ENCODE assay signal across 14 cellular contexts in the genomic region with DNA sequence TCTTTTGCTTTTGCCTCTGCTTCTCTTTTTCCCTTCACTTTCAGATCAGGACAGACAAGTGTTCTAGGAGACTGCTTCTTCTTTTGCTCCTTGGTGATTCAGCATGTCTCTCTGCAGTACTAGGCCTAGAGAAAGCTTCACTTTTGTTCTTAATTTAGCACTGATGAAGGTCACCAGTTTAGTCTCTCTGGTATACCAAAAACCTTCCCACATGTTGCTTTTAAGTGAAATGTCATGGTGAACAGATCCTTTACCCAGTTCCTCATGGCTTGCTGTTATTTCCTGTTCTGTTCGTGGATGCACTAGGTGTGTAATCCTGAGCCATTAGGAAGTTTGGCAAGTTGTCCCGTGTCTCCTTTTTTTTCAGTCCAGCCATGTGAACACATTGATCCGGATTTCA. TPM values are rescaled to one million over a fixed set of nuclear protein-coding genes. Genes with fewer than 3 reads are reported as not detected.
DNase-seq lines count a peak whose midpoint lies in the region; ATAC-seq and TF ChIP-seq lines count a peak whose summit lies in the region.
"Had no signal": no experiment of that assay in that cellular context is flagged by ENCODE, and none has a peak within 500 bp of the region (broad histone marks: within the 10 kb centered on the region; RNA-seq: fewer than 3 reads in every experiment).

No MANE protein-coding gene starts in this region.

- ATAC-seq in HG02870 (IDR thresholded peaks at IDR 0.05; ENCODE audit: unreplicated experiment) (peak; percentile 29), HG03196 (IDR thresholded peaks at IDR 0.05; ENCODE audit: unreplicated experiment) (no peak), GM21619 (IDR thresholded peaks at IDR 0.05; ENCODE audit: unreplicated experiment) (no peak)
- no peak for ATAC-seq in naive thymus-derived CD8-positive, alpha-beta T cell
- ATAC-seq: left ventricle myocardium superior had no signal

- H3K4me1 Mint-ChIP-seq in activated T-helper 2 cell treated with anti-CD3 and anti-CD28 coated beads, Interferon-gamma antibody, Interleukin-2, Interleukin-4, amounts not matched to agents 10 μg/mL and 5 μg/mL and 100 μg/mL, durations not matched to agents 14 hours and 24 hours and 36 hours (ENCODE audit: low read depth) = peaks cover 27% of the 10 kb centered on the region
- H3K4me1 Mint-ChIP-seq in naive thymus-derived CD8-positive, alpha-beta T cell = peaks cover 22 to 39% (median 33%) of the 10 kb centered on the region in 4 donors
- H3K4me1 Mint-ChIP-seq in endodermal cell = peaks cover 7% of the 10 kb centered on the region

- no peak overlapping the region for H3K4me3 ChIP-seq in endodermal cell (ENCODE audit: low read length)

- intact Hi-C loops in activated T-helper 2 cell treated with anti-CD3 and anti-CD28 coated beads, Interferon-gamma antibody, Interleukin-2, Interleukin-4, amounts not matched to agents 10 μg/mL and 5 μg/mL and 100 μg/mL, durations not matched to agents 14 hours and 24 hours and 36 hours (cut with micrococcal nuclease) = no loop called here

- WGBS in endodermal cell (ENCODE audit: insufficient coverage in 1 of 2, insufficient read length in 1 of 2), 2 experiments = 92 to 100% methylated on average over 1 to 3 of the region's 3 CpGs

- H3K36me3 ChIP-seq in endodermal cell (ENCODE audit: control insufficient read depth, insufficient read depth, low read length) = peaks cover 4% of the 10 kb centered on the region

- peaks cover 8% of the 10 kb centered on the region for H3K36me3 Mint-ChIP-seq in activated T-helper 2 cell treated with anti-CD3 and anti-CD28 coated beads, Interferon-gamma antibody, Interleukin-2, Interleukin-4, amounts not matched to agents 10 μg/mL and 5 μg/mL and 100 μg/mL, durations not matched to agents 14 hours and 24 hours and 36 hours (ENCODE audit: low read depth)
- H3K36me3 Mint-ChIP-seq in naive thymus-derived CD8-positive, alpha-beta T cell = peaks cover 0 to 14% (median 0%) of the 10 kb centered on the region in 3 donors
- H3K36me3 Mint-ChIP-seq in endodermal cell (ENCODE audit: low read depth) = peaks cover 13% of the 10 kb centered on the region

- no peaks in the 10 kb centered on the region for H3K27me3 Mint-ChIP-seq in activated T-helper 2 cell treated with anti-CD3 and anti-CD28 coated beads, Interferon-gamma antibody, Interleukin-2, Interleukin-4, amounts not matched to agents 10 μg/mL and 5 μg/mL and 100 μg/mL, durations not matched to agents 14 hours and 24 hours and 36 hours (ENCODE audit: low read depth)
- H3K27me3 Mint-ChIP-seq in naive thymus-derived CD8-positive, alpha-beta T cell = no peaks in the 10 kb centered on the region
- H3K27me3 Mint-ChIP-seq in endodermal cell (ENCODE audit: insufficient read depth) = no peaks in the 10 kb centered on the region

- POLR2A ChIA-PET in naive thymus-derived CD8-positive, alpha-beta T cell (lab: Charles Lee) = interaction anchor here (1.1 kb wide), 1 partner anchor 30 kb away, joined by 3 read pairs; no protein-coding TSS in a partner anchor

- no peaks in the 10 kb centered on the region for H3K9me3 Mint-ChIP-seq in activated T-helper 2 cell treated with anti-CD3 and anti-CD28 coated beads, Interferon-gamma antibody, Interleukin-2, Interleukin-4, amounts not matched to agents 10 μg/mL and 5 μg/mL and 100 μg/mL, durations not matched to agents 14 hours and 24 hours and 36 hours
- H3K9me3 Mint-ChIP-seq in naive thymus-derived CD8-positive, alpha-beta T cell = no peaks in the 10 kb centered on the region
- peaks cover 58% of the 10 kb centered on the region for H3K9me3 Mint-ChIP-seq in endodermal cell

- H3K4me1 ChIP-seq in endodermal cell (ENCODE audit: control insufficient read depth, insufficient read depth, low read length) = no peaks in the 10 kb centered on the region

- peak overlapping the region; percentile 74 for H3K27ac Mint-ChIP-seq in activated T-helper 2 cell treated with anti-CD3 and anti-CD28 coated beads, Interferon-gamma antibody, Interleukin-2, Interleukin-4, amounts not matched to agents 10 μg/mL and 5 μg/mL and 100 μg/mL, durations not matched to agents 14 hours and 24 hours and 36 hours
- peak overlapping the region; percentile 59 to 99 (median 88) for H3K27ac Mint-ChIP-seq in naive thymus-derived CD8-positive, alpha-beta T cell
- no peak overlapping the region for H3K27ac Mint-ChIP-seq in endodermal cell

- TF ChIP-seq CTCF in endodermal cell (conservative IDR thresholded peaks at IDR 0.05) = no peak

- H3K27me3 ChIP-seq in endodermal cell (ENCODE audit: control insufficient read depth, insufficient read depth, low read length, poor library complexity, severe bottlenecking) = no peaks in the 10 kb centered on the region

- DNase-seq in NOMO-1 treated with DMSO at 0.1 percent for 48 hours (lab: John Stamatoyannopoulos, UW; ENCODE audit: unreplicated experiment) = peak; percentile 67
- DNase-seq in NOMO-1 treated with dmso at 0.1 percent for 144 hours (lab: John Stamatoyannopoulos, UW; ENCODE audit: unreplicated experiment) = no peak
- DNase-seq in activated T-helper 2 cell treated with anti-CD3 and anti-CD28 coated beads, Interferon-gamma antibody, Interleukin-2, Interleukin-4, amounts not matched to agents 10 μg/mL and 5 μg/mL and 100 μg/mL, durations not matched to agents 14 hours and 24 hours and 36 hours (ENCODE audit: low spot score) = no peak
- DNase-seq in naive thymus-derived CD8-positive, alpha-beta T cell = no peak
- DNase-seq in endodermal cell = no peak
- DNase-seq: activated CD8-positive, alpha-beta memory T cell treated with anti-CD3 and anti-CD28 coated beads for 24 hours; left ventricle myocardium superior; NCI-H1092 treated with DMSO at 0.1 percent for 48 hours; NCI-H345; small intestine had no signal

- H3K9ac ChIP-seq in endodermal cell (ENCODE audit: extremely low read depth, low read length, poor library complexity, severe bottlenecking) = no peak overlapping the region

- peak overlapping the region; percentile 11 for H3K4me3 Mint-ChIP-seq in activated T-helper 2 cell treated with anti-CD3 and anti-CD28 coated beads, Interferon-gamma antibody, Interleukin-2, Interleukin-4, amounts not matched to agents 10 μg/mL and 5 μg/mL and 100 μg/mL, durations not matched to agents 14 hours and 24 hours and 36 hours (ENCODE audit: low read depth)
- H3K4me3 Mint-ChIP-seq in naive thymus-derived CD8-positive, alpha-beta T cell = peak overlapping the region in 7 of 10 donors; percentile 23 to 97 (median 91)
- H3K4me3 Mint-ChIP-seq in endodermal cell = no peak overlapping the region

- H3K27ac ChIP-seq in endodermal cell (ENCODE audit: low read depth, low read length) = no peak overlapping the region
- H3K27ac ChIP-seq: 22Rv1 had no signal

- H3K9me3 ChIP-seq in endodermal cell (ENCODE audit: control insufficient read depth, low read length) = no peaks in the 10 kb centered on the region

RNA-seq across cellular contexts. Expression of gene NBDY, which starts 53.3 kb away (rescaled TPM):
- 33.9 and 36.5 TPM in 2 replicates for total RNA-seq in activated T-helper 2 cell treated with anti-CD3 and anti-CD28 coated beads, Interferon-gamma antibody, Interleukin-2, Interleukin-4, amounts not matched to agents 10 μg/mL and 5 μg/mL and 100 μg/mL, durations not matched to agents 14 hours and 24 hours and 36 hours
- total RNA-seq in naive thymus-derived CD8-positive, alpha-beta T cell = 10 to 100 TPM; 30.9 to 34.3 TPM
- polyA plus RNA-seq in naive thymus-derived CD8-positive, alpha-beta T cell = 10 to 100 TPM; 64.3 to 91.9 (median 73.0) TPM
- 10 to 100 TPM; 64.2 to 83.5 TPM for total RNA-seq in endodermal cell
- polyA plus RNA-seq in endodermal cell (2013, experiment 1 of 2) = 75.6 TPM
- polyA plus RNA-seq in endodermal cell (2013, experiment 2 of 2) = 66.6 TPM
